Comparison of ENCODE assay signal across 22 cellular contexts in the genomic region with DNA sequence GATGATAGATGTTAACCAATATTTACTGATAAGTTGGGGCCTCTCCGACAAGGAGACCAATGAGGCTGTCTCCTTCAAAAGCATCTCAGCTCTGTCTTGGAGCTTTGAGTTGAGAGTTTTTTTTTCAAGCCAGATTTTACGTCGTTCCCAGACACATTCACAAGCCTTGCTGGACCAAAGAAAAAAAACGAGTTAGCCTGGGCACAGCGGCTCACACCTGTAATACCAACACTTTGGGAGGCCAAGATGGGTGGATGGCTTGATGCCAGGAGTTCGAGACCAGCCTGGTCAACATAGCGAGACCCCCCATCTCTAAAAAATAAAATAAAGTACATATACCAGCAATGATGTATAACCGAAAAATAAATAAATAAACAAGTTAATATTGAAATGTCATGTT. TPM values are rescaled to one million over a fixed set of nuclear protein-coding genes. Genes with fewer than 3 reads are reported as not detected.
A peak's percentile ranks its signal among the peaks of the same experiment; 100 is the strongest.
DNase-seq lines count a peak whose midpoint lies in the region; ATAC-seq, FAIRE-seq and TF ChIP-seq lines count a peak whose summit lies in the region.
"Had no signal": no experiment of that assay in that cellular context is flagged by ENCODE, and none has a peak within 500 bp of the region (broad histone marks: within the 10 kb centered on the region; RNA-seq: fewer than 3 reads in every experiment).

No MANE protein-coding gene starts in this region.

- H2AK5ac ChIP-seq in H1 (ENCODE audit: low read depth, low read length) = no peak overlapping the region

- H3K23ac ChIP-seq in H1 (ENCODE audit: insufficient read length) = no peak overlapping the region

- TF ChIP-seq POLR2A in breast epithelium (IDR thresholded peaks at IDR 0.05) (no peak), H1 (IDR thresholded peaks at IDR 0.05; ENCODE audit: control extremely low read depth in 1 of 2, low read depth in 2 of 2, low read length in 2 of 2) (no peak)

- no TSS peak for BruUV-seq in MCF 10A (replicated peaks; lab: Mats Ljungman, UMichigan)

- no peak overlapping the region for H2BK15ac ChIP-seq in H1 (ENCODE audit: low read length)

- peak overlapping the region; percentile 35 for H3K4me3 Mint-ChIP-seq in MCF 10A (ENCODE audit: unreplicated experiment)
- no peak overlapping the region for H3K4me3 Mint-ChIP-seq in activated T-helper 17 cell treated with anti-CD3 and anti-CD28 coated beads, Interleukin-2, amount 50 U/mL, for 72 hours
- H3K4me3 Mint-ChIP-seq: CD4-positive, alpha-beta T cell; H9; memory B cell; stimulated activated memory B cell treated with anti-CD40 and anti-IgM and Interleukin-4, amounts not matched to agents 10 μg/mL and 1 μg/mL and 100 μg/mL, for 72 hours had no signal

- intact Hi-C loops in MCF 10A (cut with micrococcal nuclease) = loop anchor here (1.0 to 5.0 kb wide), 3 partner anchors 58 to 132 kb away; a partner anchor contains a TSS
- intact Hi-C loops in breast epithelium (cut with DNase I; ENCODE audit: low total_unique reads) = loop anchor here (10.0 kb wide), 1 partner anchor 80 kb away; a partner anchor contains a TSS

- no peak for ATAC-seq in GM18868 (IDR thresholded peaks at IDR 0.05; ENCODE audit: unreplicated experiment)
- no peak for ATAC-seq in activated T-helper 17 cell treated with anti-CD3 and anti-CD28 coated beads, Interleukin-2, amount 50 U/mL, for 72 hours (replicated peaks)
- ATAC-seq: activated naive CD4-positive, alpha-beta T cell treated with anti-CD3 and anti-CD28 coated beads, Interleukin-2, amount 50 U/mL, for 72 hours; stimulated activated memory B cell treated with anti-CD40 and anti-IgM and Interleukin-4, amounts not matched to agents 10 μg/mL and 1 μg/mL and 100 μg/mL, for 72 hours had no signal

- H3K4me1 Mint-ChIP-seq in MCF 10A (ENCODE audit: insufficient read depth, unreplicated experiment) = no peaks in the 10 kb centered on the region
- H3K4me1 Mint-ChIP-seq in activated T-helper 17 cell treated with anti-CD3 and anti-CD28 coated beads, Interleukin-2, amount 50 U/mL, for 72 hours = peaks cover 12% of the 10 kb centered on the region

- no peak for TF ChIP-seq EP300 in H1 (IDR thresholded peaks at IDR 0.05; ENCODE audit: borderline replicate concordance in 1 of 2, low read depth in 2 of 2, low read length in 2 of 2)

- no peak overlapping the region for H3K18ac ChIP-seq in H1 (ENCODE audit: extremely low read depth, low read length)

- TF ChIP-seq CTCF in MCF 10A (IDR thresholded peaks at IDR 0.05; ENCODE audit: unreplicated experiment) (no peak), breast epithelium (IDR thresholded peaks at IDR 0.05) (no peak), H1 (IDR thresholded peaks at IDR 0.05; ENCODE audit: control extremely low read depth in 1 of 3, insufficient read depth in 1 of 3, low read depth in 1 of 3, low read length in 3 of 3) (no peak), osteoblast (IDR thresholded peaks at IDR 0.05; ENCODE audit: extremely low read depth, low read depth, low read length) (no peak)

- H3K79me1 ChIP-seq in H1 (ENCODE audit: low read depth, low read length) = no peaks in the 10 kb centered on the region

- H3K36me3 ChIP-seq in breast epithelium = no peaks in the 10 kb centered on the region
- no peaks in the 10 kb centered on the region for H3K36me3 ChIP-seq in H1 (ENCODE audit: control insufficient read depth in 2 of 4, insufficient read depth in 4 of 4, low read length in 3 of 4)
- no peaks in the 10 kb centered on the region for H3K36me3 ChIP-seq in osteoblast (ENCODE audit: insufficient read depth, low read length)
- H3K36me3 ChIP-seq: upper lobe of right lung had no signal

- no peak overlapping the region for H3K9ac ChIP-seq in H1 (replicated peaks in 1 of 4; ENCODE audit: extremely low read depth in 1 of 4, low read depth in 3 of 4, low read length in 3 of 4)
- H3K9ac ChIP-seq: KMS-11 had no signal

- H3K56ac ChIP-seq in H1 (replicated peaks; ENCODE audit: insufficient read length, low read depth, low read length) = no peak overlapping the region

- WGBS in H1 (ENCODE audit: extremely low coverage in 1 of 2, insufficient coverage in 1 of 2, insufficient read length in 1 of 2, insufficient replicate concordance in 2 of 2, low coverage in 1 of 2, low lambda C conversion rate in 2 of 2, missing lambda C conversion rate in 1 of 2), 2 experiments = 87% methylated on average over 8 of the region's 8 CpGs; no CpG with 5 or more reads in 1 of the 2 experiments

- no peaks in the 10 kb centered on the region for H3K27me3 ChIP-seq in breast epithelium
- H3K27me3 ChIP-seq in H1 (replicated peaks in 1 of 4; ENCODE audit: control insufficient read depth in 3 of 4, extremely low read depth in 1 of 4, insufficient read depth in 3 of 4, low read length in 3 of 4) = no peaks in the 10 kb centered on the region; a peak in 2 of 7 replicates
- peaks cover 6% of the 10 kb centered on the region for H3K27me3 ChIP-seq in osteoblast (ENCODE audit: insufficient read depth, low read length)
- H3K27me3 ChIP-seq: upper lobe of right lung had no signal

- H3K9me3 ChIP-seq in breast epithelium = no peaks in the 10 kb centered on the region
- no peaks in the 10 kb centered on the region for H3K9me3 ChIP-seq in H1 (ENCODE audit: insufficient read depth in 2 of 2, low read depth in 1 of 2, low read length in 1 of 2)
- no peaks in the 10 kb centered on the region for H3K9me3 ChIP-seq in osteoblast (ENCODE audit: low read depth, low read length)
- H3K9me3 ChIP-seq: upper lobe of right lung had no signal

- FAIRE-seq in H1 (lab: Jason Lieb, UNC) = no peak
- FAIRE-seq: colon, HTR-8/SVneo had no signal

- no peak overlapping the region for H3K4ac ChIP-seq in H1 (replicated peaks; ENCODE audit: insufficient read length, low read depth, low read length)

- no peak overlapping the region for H4K5ac ChIP-seq in H1 (ENCODE audit: insufficient read length, low read depth, low read length)

- peaks cover 2% of the 10 kb centered on the region; the same call in 1 of the 2 replicates for H3K23me2 ChIP-seq in H1 (ENCODE audit: low read depth, low read length)

- no peak overlapping the region for H3K4me2 ChIP-seq in H1 (ENCODE audit: insufficient read depth in 1 of 2, low read depth in 2 of 2, low read length in 2 of 2)
- peak overlapping the region; percentile 52 for H3K4me2 ChIP-seq in osteoblast (ENCODE audit: insufficient read depth, low read length)
- H3K4me2 ChIP-seq: KMS-11 had no signal

- no peak overlapping the region for H4K91ac ChIP-seq in H1 (replicated peaks; ENCODE audit: insufficient read length, low read length)

- no peak overlapping the region for H4K8ac ChIP-seq in H1 (ENCODE audit: extremely low read depth, insufficient read depth, low read length)

- no peak overlapping the region for H3K14ac ChIP-seq in H1 (ENCODE audit: insufficient read length)

- H3K4me1 ChIP-seq in breast epithelium = peaks cover 0 to 3% of the 10 kb centered on the region in 2 donors
- peaks cover 0 to 7% (median 4%) of the 10 kb centered on the region in 4 experiments; a peak in 5 of 7 replicates for H3K4me1 ChIP-seq in H1 (replicated peaks in 1 of 4; ENCODE audit: control insufficient read depth in 3 of 4, insufficient read depth in 4 of 4, low read length in 3 of 4)
- H3K4me1 ChIP-seq in osteoblast (ENCODE audit: insufficient read depth, low read length) = peaks cover 6% of the 10 kb centered on the region

- DNase-seq in MCF 10A (ENCODE audit: unreplicated experiment) (no peak), breast epithelium (ENCODE audit: low spot score in 2 of 2) (no peak), H1 (ENCODE audit: low read depth in 1 of 2, low spot score in 2 of 2) (no peak), osteoblast (ENCODE audit: insufficient read length, low spot score, missing footprints) (no peak), NCI-H1436 treated with DMSO at 0.1 percent for 48 hours (lab: John Stamatoyannopoulos, UW) (no peak), KBM-7 (no peak)
- DNase-seq: effector memory CD4-positive, alpha-beta T cell; H9; NCI-H1417 treated with DMSO at 0.1 percent for 48 hours; upper lobe of right lung had no signal

- 0 out of 2 replicates have a peak overlapping the region, but pooled peaks have one; percentile 21 for H2AFZ ChIP-seq in H1 (ENCODE audit: low read length)
- H2AFZ ChIP-seq in osteoblast (ENCODE audit: low read length) = peak overlapping the region; percentile 38

- no peak overlapping the region for H2BK120ac ChIP-seq in H1 (replicated peaks; ENCODE audit: low read depth, low read length)

- H3K27me3 Mint-ChIP-seq in MCF 10A (ENCODE audit: insufficient read depth, unreplicated experiment) = peaks cover 12% of the 10 kb centered on the region
- no peaks in the 10 kb centered on the region for H3K27me3 Mint-ChIP-seq in activated T-helper 17 cell treated with anti-CD3 and anti-CD28 coated beads, Interleukin-2, amount 50 U/mL, for 72 hours
- H3K27me3 Mint-ChIP-seq: CD4-positive, alpha-beta T cell had no signal

- in situ Hi-C loops in KBM-7 (cut with MboI; ENCODE audit: low pct_unique_long_range_greater_than_20kb, low sequenced_read_pairs) = no loop called here

- no peaks in the 10 kb centered on the region for H3K36me3 Mint-ChIP-seq in MCF 10A (ENCODE audit: insufficient read depth, unreplicated experiment)
- H3K36me3 Mint-ChIP-seq in activated T-helper 17 cell treated with anti-CD3 and anti-CD28 coated beads, Interleukin-2, amount 50 U/mL, for 72 hours (ENCODE audit: low read depth) = no peaks in the 10 kb centered on the region
- H3K36me3 Mint-ChIP-seq: stimulated activated memory B cell treated with anti-CD40 and anti-IgM and Interleukin-4, amounts not matched to agents 10 μg/mL and 1 μg/mL and 100 μg/mL, for 72 hours had no signal

- H2BK20ac ChIP-seq in H1 (ENCODE audit: low read length) = no peak overlapping the region

- 0 out of 2 replicates have a peak overlapping the region, but pooled peaks have one; percentile 71 for H2BK5ac ChIP-seq in H1 (ENCODE audit: low read depth, low read length)

- no peaks in the 10 kb centered on the region for H3K9me3 Mint-ChIP-seq in MCF 10A (ENCODE audit: unreplicated experiment)
- H3K9me3 Mint-ChIP-seq in activated T-helper 17 cell treated with anti-CD3 and anti-CD28 coated beads, Interleukin-2, amount 50 U/mL, for 72 hours = no peaks in the 10 kb centered on the region
- H3K9me3 Mint-ChIP-seq: CD4-positive, alpha-beta T cell; H9; stimulated activated memory B cell treated with anti-CD40 and anti-IgM and Interleukin-4, amounts not matched to agents 10 μg/mL and 1 μg/mL and 100 μg/mL, for 72 hours had no signal

- TF ChIP-seq RAD21 in H1 (IDR thresholded peaks at IDR 0.05 in 1 of 2, conservative IDR thresholded peaks at IDR 0.05 in 1 of 2; ENCODE audit: low read depth in 2 of 2, low read length in 2 of 2) = no peak

- H3K27ac ChIP-seq in breast epithelium (no peak overlapping the region), H1 (ENCODE audit: low read depth, low read length) (no peak overlapping the region), osteoblast (ENCODE audit: low read depth, low read length) (no peak overlapping the region)
- H3K27ac ChIP-seq: KMS-11, upper lobe of right lung had no signal

- CTCF ChIA-PET in MCF 10A (lab: Yijun Ruan, JAX) (interaction anchor here (0.6 to 10.9 kb wide), 20 partner anchors 9 to 91 kb away, joined by 3 to 214 read pairs (median 5); a partner anchor contains a TSS), H1 (lab: Charles Lee; ENCODE audit: partially characterized antibody) (interaction anchor here (0.9 to 12.1 kb wide), 15 partner anchors 8 to 363 kb away, joined by 3 to 241 read pairs (median 6); a partner anchor contains a TSS)

- H4K20me1 ChIP-seq in H1 (replicated peaks in 1 of 2; ENCODE audit: control insufficient read depth in 1 of 2, insufficient read depth in 2 of 2, low read length in 2 of 2) (no peaks in the 10 kb centered on the region), osteoblast (ENCODE audit: insufficient read depth, low read length) (no peaks in the 10 kb centered on the region)

- POLR2A ChIA-PET in MCF 10A (lab: Yijun Ruan, JAX) (interaction anchor here (0.6 to 3.4 kb wide), 11 partner anchors 21 to 343 kb away, joined by 3 to 23 read pairs (median 4); a partner anchor contains a TSS), H1 (lab: Charles Lee; ENCODE audit: partially characterized antibody) (interaction anchor here (0.9 to 2.5 kb wide), 2 partner anchors 58 to 80 kb away, joined by 3 to 7 read pairs; no protein-coding TSS in a partner anchor)

- no peak overlapping the region for H3K27ac Mint-ChIP-seq in MCF 10A (ENCODE audit: low read depth, unreplicated experiment)
- no peak overlapping the region for H3K27ac Mint-ChIP-seq in activated T-helper 17 cell treated with anti-CD3 and anti-CD28 coated beads, Interleukin-2, amount 50 U/mL, for 72 hours
- H3K27ac Mint-ChIP-seq: activated naive CD4-positive, alpha-beta T cell treated with anti-CD3 and anti-CD28 coated beads, Interleukin-2, amount 50 U/mL, for 72 hours; CD4-positive, alpha-beta T cell; H9; memory B cell; stimulated activated memory B cell treated with anti-CD40 and anti-IgM and Interleukin-4, amounts not matched to agents 10 μg/mL and 1 μg/mL and 100 μg/mL, for 72 hours had no signal

- H3K79me2 ChIP-seq in H1 (ENCODE audit: control insufficient read depth in 1 of 2, insufficient read depth in 2 of 2, low read length in 2 of 2) = no peaks in the 10 kb centered on the region
- H3K79me2 ChIP-seq in osteoblast (ENCODE audit: insufficient read depth, low read length) = no peaks in the 10 kb centered on the region

- H2BK12ac ChIP-seq in H1 (ENCODE audit: low read depth, low read length) = 0 out of 2 replicates have a peak overlapping the region, but pooled peaks have one; percentile 23

- no peak overlapping the region for H3K4me3 ChIP-seq in breast epithelium
- no peak overlapping the region for H3K4me3 ChIP-seq in H1 (ENCODE audit: extremely low read depth in 1 of 4, insufficient read depth in 2 of 4, low read depth in 3 of 4, low read length in 4 of 4)
- no peak overlapping the region for H3K4me3 ChIP-seq in osteoblast (ENCODE audit: insufficient read depth, low read length)
- H3K4me3 ChIP-seq: upper lobe of right lung had no signal

RNA-seq across cellular contexts. Expression of a gene that starts 19.0 kb away (rescaled TPM):
- total RNA-seq in MCF 10A (2022) (0.58 and 0.59 TPM in 2 replicates), breast epithelium (1,000 to 10,000 TPM in 2 of 3 donors, 10 to 100 TPM in 1; 40.0 to 4,981 (median 3,161) TPM), osteoblast (not detected in 2 replicates)
- total RNA-seq in H1 (2021; fragmentation: NEBNext Ultra II Directional; extraction: Animal tissue kit (Norgen Biotek cat#: 25700)) = 0.29 and 0.52 TPM in 2 replicates
- polyA plus RNA-seq in H1 (2011; rRNA removed) = 0.57 and 0.68 TPM in 2 replicates
- 0.92 TPM for polyA plus RNA-seq in H1 (2011; cell fraction: cytosol; rRNA removed)
- polyA plus RNA-seq in H1 (2011; cell fraction: nucleus; rRNA removed) = 1.1 TPM
- polyA plus RNA-seq in H1 (2012, experiment 1 of 2) = 0.38 to 1.3 TPM (median 1.0 TPM) in 4 replicates
- 0.22 TPM for polyA plus RNA-seq in H1 (2012, experiment 2 of 2)
- 0.65 TPM for polyA plus RNA-seq in H1 (2013, experiment 1 of 2)
- 0.61 TPM for polyA plus RNA-seq in H1 (2013, experiment 2 of 2)
- polyA minus RNA-seq in H1 (2011; rRNA and poly(A)+ RNA removed) = 1.7 TPM in 1 of 2 replicates, not detected in the other
- polyA minus RNA-seq in H1 (2011; cell fraction: cytosol; rRNA and poly(A)+ RNA removed) = not detected
- not detected for polyA minus RNA-seq in H1 (2011; cell fraction: nucleus; rRNA and poly(A)+ RNA removed)
- total RNA-seq in activated T-helper 17 cell treated with anti-CD3 and anti-CD28 coated beads, Interleukin-2, amount 50 U/mL, for 72 hours = under 1 TPM; 0.19 to 0.43 TPM
- total RNA-seq: CD4-positive, alpha-beta T cell; epithelial cell of proximal tubule; glomerular endothelial cell; H9; T-helper 2 cell treated with Interferon-gamma antibody and Interleukin-4, amounts not matched to agents 100 ng/mL and 5 ng/mL, for 36 hours had no signal

RNA-seq across cellular contexts. Expression of a gene that starts 20.6 kb away (rescaled TPM):
- total RNA-seq in MCF 10A (2022) (80.2 and 86.2 TPM in 2 replicates), breast epithelium (10 to 100 TPM; 30.6 to 65.1 (median 52.4) TPM), osteoblast (46.0 and 46.3 TPM in 2 replicates)
- total RNA-seq in H1 (2021; fragmentation: NEBNext Ultra II Directional; extraction: Animal tissue kit (Norgen Biotek cat#: 25700)) = 37.7 and 40.6 TPM in 2 replicates
- 8.2 and 9.3 TPM in 2 replicates for polyA plus RNA-seq in H1 (2011; rRNA removed)
- polyA plus RNA-seq in H1 (2011; cell fraction: cytosol; rRNA removed) = 16.9 TPM
- polyA plus RNA-seq in H1 (2011; cell fraction: nucleus; rRNA removed) = 31.1 TPM
- 12.1 to 18.6 TPM (median 14.9 TPM) in 4 replicates for polyA plus RNA-seq in H1 (2012, experiment 1 of 2)
- 1.7 TPM for polyA plus RNA-seq in H1 (2012, experiment 2 of 2)
- 11.8 TPM for polyA plus RNA-seq in H1 (2013, experiment 1 of 2)
- 10.7 TPM for polyA plus RNA-seq in H1 (2013, experiment 2 of 2)
- polyA minus RNA-seq in H1 (2011; rRNA and poly(A)+ RNA removed) = 60.6 and 68.2 TPM in 2 replicates
- 28.3 TPM for polyA minus RNA-seq in H1 (2011; cell fraction: cytosol; rRNA and poly(A)+ RNA removed)
- polyA minus RNA-seq in H1 (2011; cell fraction: nucleus; rRNA and poly(A)+ RNA removed) = 22.6 TPM
- 10 to 100 TPM; 42.2 to 74.6 TPM for total RNA-seq in activated T-helper 17 cell treated with anti-CD3 and anti-CD28 coated beads, Interleukin-2, amount 50 U/mL, for 72 hours

RNA-seq across cellular contexts. Expression of a gene that starts 54.8 kb away (rescaled TPM):
- total RNA-seq in MCF 10A (2022) = 13.8 and 14.7 TPM in 2 replicates
- total RNA-seq in breast epithelium = 10 to 100 TPM; 12.8 to 21.8 (median 13.0) TPM
- 25.4 and 26.1 TPM in 2 replicates for total RNA-seq in H1 (2021; fragmentation: NEBNext Ultra II Directional; extraction: Animal tissue kit (Norgen Biotek cat#: 25700))
- polyA plus RNA-seq in H1 (2011; rRNA removed) = 12.7 and 15.4 TPM in 2 replicates
- 21.4 TPM for polyA plus RNA-seq in H1 (2011; cell fraction: cytosol; rRNA removed)
- polyA plus RNA-seq in H1 (2011; cell fraction: nucleus; rRNA removed) = 14.6 TPM
- polyA plus RNA-seq in H1 (2012, experiment 1 of 2) = 16.0 to 21.1 TPM (median 18.6 TPM) in 4 replicates
- polyA plus RNA-seq in H1 (2012, experiment 2 of 2) = 7.2 TPM
- polyA plus RNA-seq in H1 (2013, experiment 1 of 2) = 15.8 TPM
- 14.5 TPM for polyA plus RNA-seq in H1 (2013, experiment 2 of 2)
- polyA minus RNA-seq in H1 (2011; rRNA and poly(A)+ RNA removed) = 20.6 and 21.4 TPM in 2 replicates
- 8.1 TPM for polyA minus RNA-seq in H1 (2011; cell fraction: cytosol; rRNA and poly(A)+ RNA removed)
- 11.5 TPM for polyA minus RNA-seq in H1 (2011; cell fraction: nucleus; rRNA and poly(A)+ RNA removed)
- total RNA-seq in osteoblast = 9.8 and 10.9 TPM in 2 replicates
- 1 to 10 TPM; 3.7 to 6.5 TPM for total RNA-seq in activated T-helper 17 cell treated with anti-CD3 and anti-CD28 coated beads, Interleukin-2, amount 50 U/mL, for 72 hours

Comparison
In these comparisons a context has a peak if more than half of its experiments do, and no peak if none do; other contexts are left out.
1. RNA of a gene that starts 19.0 kb away (total RNA-seq): 40.0 to 4,981 TPM in breast epithelium; 0.58 to 0.59 TPM in MCF 10A, 0.29 to 0.52 TPM in H1, 0.19 to 0.43 TPM in activated T-helper 17 cell treated with anti-CD3 and anti-CD28 coated beads, Interleukin-2, amount 50 U/mL, for 72 hours and not detected in osteoblast; every median in the first group is over 10 times any median in the second.